In genomic region chr4:141705747-141706377, GRCh38 we compare ENCODE assay signal across 13 cellular contexts.
DNase-seq lines count a peak whose midpoint lies in the region; ATAC-seq and TF ChIP-seq lines count a peak whose summit lies in the region.
"Had no signal": no experiment of that assay in that cellular context is flagged by ENCODE, and none has a peak within 500 bp of the region (broad histone marks: within the 10 kb centered on the region; RNA-seq: fewer than 3 reads in every experiment).

No MANE protein-coding gene starts in this region.

- H3K4me3 Mint-ChIP-seq in natural killer cell = peak overlapping the region; percentile 18
- no peak overlapping the region for H3K4me3 Mint-ChIP-seq in Calu3 (ENCODE audit: low read depth, unreplicated experiment)
- H3K4me3 Mint-ChIP-seq in stimulated activated naive CD8-positive, alpha-beta T cell treated with anti-CD3 and anti-CD28 coated beads, Interleukin-15, amount 100 ng/mL, for 72 hours = no peak overlapping the region

- no peaks in the 10 kb centered on the region for H3K27me3 Mint-ChIP-seq in natural killer cell (ENCODE audit: low read depth in 2 of 2)
- no peaks in the 10 kb centered on the region for H3K27me3 Mint-ChIP-seq in Calu3 (ENCODE audit: unreplicated experiment)
- no peaks in the 10 kb centered on the region for H3K27me3 Mint-ChIP-seq in stimulated activated naive CD8-positive, alpha-beta T cell treated with anti-CD3 and anti-CD28 coated beads, Interleukin-15, amount 100 ng/mL, for 72 hours

- peak; percentile 68 for ATAC-seq in GM19043 (IDR thresholded peaks at IDR 0.05; ENCODE audit: low read depth, unreplicated experiment)
- ATAC-seq in HG02759 (IDR thresholded peaks at IDR 0.05; ENCODE audit: unreplicated experiment) = peak; percentile 50
- peak; percentile 72 for ATAC-seq in HG03521 (IDR thresholded peaks at IDR 0.05; ENCODE audit: unreplicated experiment)
- ATAC-seq in natural killer cell = peak in 1 of 3 donors; percentile 60
- no peak for ATAC-seq in stimulated activated naive CD8-positive, alpha-beta T cell treated with anti-CD3 and anti-CD28 coated beads, Interleukin-15, amount 100 ng/mL, for 72 hours
- ATAC-seq: heart right ventricle, sciatic nerve had no signal

- CTCF ChIA-PET in Calu3 (lab: Charles Lee) = no interaction called here

- DNase-seq in natural killer cell (no peak), NCI-H1417 (lab: John Stamatoyannopoulos, UW) (no peak), Calu3 (no peak), globus pallidus (ENCODE audit: low spot score) (no peak)
- no peak for DNase-seq in stimulated activated naive CD8-positive, alpha-beta T cell treated with anti-CD3 and anti-CD28 coated beads, Interleukin-15, amount 100 ng/mL, for 72 hours
- DNase-seq: heart right ventricle, midbrain, NCI-H774, T-helper 9 cell had no signal

- no TSS peak for BruUV-seq in Calu3 (replicated peaks; lab: Mats Ljungman, UMichigan)

- H3K27ac Mint-ChIP-seq in natural killer cell = peak overlapping the region in 1 of 2 donors; percentile 21
- no peak overlapping the region for H3K27ac Mint-ChIP-seq in Calu3 (ENCODE audit: unreplicated experiment)
- no peak overlapping the region for H3K27ac Mint-ChIP-seq in stimulated activated naive CD8-positive, alpha-beta T cell treated with anti-CD3 and anti-CD28 coated beads, Interleukin-15, amount 100 ng/mL, for 72 hours

- TF ChIP-seq CTCF in natural killer cell (IDR thresholded peaks at IDR 0.05) = no peak
- no peak for TF ChIP-seq CTCF in Calu3 (IDR thresholded peaks at IDR 0.05; ENCODE audit: unreplicated experiment)

- peaks cover 39 to 58% of the 10 kb centered on the region in 2 donors for H3K4me1 Mint-ChIP-seq in natural killer cell
- H3K4me1 Mint-ChIP-seq in Calu3 (ENCODE audit: low read depth, unreplicated experiment) = peaks cover 9% of the 10 kb centered on the region
- H3K4me1 Mint-ChIP-seq in stimulated activated naive CD8-positive, alpha-beta T cell treated with anti-CD3 and anti-CD28 coated beads, Interleukin-15, amount 100 ng/mL, for 72 hours = no peaks in the 10 kb centered on the region

- H3K36me3 Mint-ChIP-seq in natural killer cell (no peaks in the 10 kb centered on the region), Calu3 (ENCODE audit: insufficient read depth, unreplicated experiment) (no peaks in the 10 kb centered on the region)

- intact Hi-C loops in natural killer cell (cut with micrococcal nuclease) = no loop called here
- intact Hi-C loops in Calu3 (cut with micrococcal nuclease; ENCODE audit: unreplicated experiment) = no loop called here

- H3K9me3 Mint-ChIP-seq in natural killer cell = peaks cover 0 to 2% of the 10 kb centered on the region in 2 donors
- H3K9me3 Mint-ChIP-seq in Calu3 (ENCODE audit: low read depth, unreplicated experiment) = peaks cover 2% of the 10 kb centered on the region
- H3K9me3 Mint-ChIP-seq in stimulated activated naive CD8-positive, alpha-beta T cell treated with anti-CD3 and anti-CD28 coated beads, Interleukin-15, amount 100 ng/mL, for 72 hours = peaks cover 0 to 5% of the 10 kb centered on the region in 2 donors
